Comparison of ENCODE assay signal across 11 cellular contexts in the genomic region with DNA sequence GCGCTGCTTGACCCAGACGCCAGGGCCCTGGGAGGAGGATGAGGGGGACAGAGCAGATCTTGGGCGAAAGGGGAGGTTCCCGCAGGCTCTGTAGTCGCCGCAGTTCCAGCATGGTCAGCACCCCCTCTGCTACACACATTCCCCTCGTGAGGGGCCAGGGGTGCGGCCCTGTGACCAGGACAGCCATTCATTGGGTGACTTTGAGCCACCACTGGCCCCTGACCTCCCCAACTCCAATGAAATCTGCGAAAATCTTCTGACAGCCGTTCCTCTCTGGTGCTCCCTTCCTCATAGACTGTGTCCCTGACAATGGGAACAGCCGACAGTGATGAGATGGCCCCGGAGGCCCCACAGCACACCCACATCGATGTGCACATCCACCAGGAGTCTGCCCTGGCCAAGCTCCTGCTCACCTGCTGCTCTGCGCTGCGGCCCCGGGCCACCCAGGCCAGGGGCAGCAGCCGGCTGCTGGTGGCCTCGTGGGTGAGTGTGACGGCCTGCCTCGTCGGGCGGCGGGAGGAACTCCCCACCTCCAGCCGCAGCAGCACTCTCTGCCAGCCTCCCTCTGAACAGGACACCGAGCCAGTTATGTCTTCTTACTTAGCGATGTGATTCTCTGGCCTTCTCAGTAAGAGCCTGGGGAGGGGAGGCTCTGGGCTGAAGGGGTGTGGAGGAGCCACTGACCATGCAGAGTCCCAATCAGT. TPM values are rescaled to one million over a fixed set of nuclear protein-coding genes. Genes with fewer than 3 reads are reported as not detected.
DNase-seq lines count a peak whose midpoint lies in the region; ATAC-seq, FAIRE-seq and TF ChIP-seq lines count a peak whose summit lies in the region.
"Had no signal": no experiment of that assay in that cellular context is flagged by ENCODE, and none has a peak within 500 bp of the region (broad histone marks: within the 10 kb centered on the region; RNA-seq: fewer than 3 reads in every experiment).

No MANE protein-coding gene starts in this region.

- no peak for ATAC-seq in T-cell (replicated peaks in 1 of 4)
- ATAC-seq in right cardiac atrium, result peak; percentile 9 to 38
- ATAC-seq in pancreas, result peak in 2 of 4 donors; percentile 8 to 14
- ATAC-seq in GM19324 (IDR thresholded peaks at IDR 0.05; ENCODE audit: low FRiP score, unreplicated experiment), result no peak
- ATAC-seq in HG02938 (IDR thresholded peaks at IDR 0.05; ENCODE audit: unreplicated experiment), result no peak
- ATAC-seq in GM18868 (IDR thresholded peaks at IDR 0.05; ENCODE audit: unreplicated experiment), result no peak

- peaks cover 28% of the 10 kb centered on the region for H3K27me3 ChIP-seq in CD8-positive, alpha-beta memory T cell (ENCODE audit: insufficient read depth, low read length, poor library complexity, severe bottlenecking)
- H3K27me3 ChIP-seq in right cardiac atrium (ENCODE audit: control insufficient read depth, insufficient read depth) (no peaks in the 10 kb centered on the region), pancreas (no peaks in the 10 kb centered on the region)

- H3K36me3 Mint-ChIP-seq in CD8-positive, alpha-beta memory T cell, result peaks cover 0 to 22% (median 0%) of the 10 kb centered on the region in 3 donors
- H3K36me3 Mint-ChIP-seq in T-cell, result no peaks in the 10 kb centered on the region

- no peak for TF ChIP-seq CTCF in pancreas (IDR thresholded peaks at IDR 0.05)

- H3K36me3 ChIP-seq in CD8-positive, alpha-beta memory T cell (ENCODE audit: insufficient read depth, low read length), result no peaks in the 10 kb centered on the region
- H3K36me3 ChIP-seq in pancreas, result no peaks in the 10 kb centered on the region

- peaks cover 0 to 23% (median 10%) of the 10 kb centered on the region in 3 donors for H3K4me1 Mint-ChIP-seq in CD8-positive, alpha-beta memory T cell
- H3K4me1 Mint-ChIP-seq in T-cell, result peaks cover 8 to 15% (median 13%) of the 10 kb centered on the region in 3 donors

- H3K27me3 Mint-ChIP-seq in CD8-positive, alpha-beta memory T cell, result peaks cover 51 to 77% of the 10 kb centered on the region in 2 donors
- peaks cover 38 to 60% of the 10 kb centered on the region in 2 donors for H3K27me3 Mint-ChIP-seq in T-cell

- peak overlapping the region in 6 of 7 donors; percentile 50 to 88 (median 70) for H3K4me3 Mint-ChIP-seq in CD8-positive, alpha-beta memory T cell
- H3K4me3 Mint-ChIP-seq in T-cell, result peak overlapping the region; percentile 57 to 77 (median 65)

- FAIRE-seq in pancreas (lab: Jason Lieb, UNC), result no peak

- H3K27ac Mint-ChIP-seq in CD8-positive, alpha-beta memory T cell, result no peak overlapping the region
- no peak overlapping the region for H3K27ac Mint-ChIP-seq in T-cell
- H3K27ac Mint-ChIP-seq: activated naive CD4-positive, alpha-beta T cell treated with anti-CD3 and anti-CD28 coated beads, Interleukin-2, amount 50 U/mL, for 72 hours had no signal

- H3K27ac ChIP-seq in CD8-positive, alpha-beta memory T cell (ENCODE audit: low read depth, low read length), result no peak overlapping the region
- H3K27ac ChIP-seq in right cardiac atrium (ENCODE audit: low read length) (no peak overlapping the region), pancreas (no peak overlapping the region)

- CTCF ChIA-PET in CD8-positive, alpha-beta memory T cell (lab: Charles Lee), result no interaction called here
- CTCF ChIA-PET in T-cell (lab: Charles Lee), result no interaction called here

- DNase-seq in CD8-positive, alpha-beta memory T cell, result no peak
- DNase-seq in T-cell (no peak), right cardiac atrium (peak in 1 of 3 donors; percentile 52), pancreas (no peak), AG20443 (ENCODE audit: low spot score) (no peak)
- DNase-seq: NCI-H1436 treated with DMSO at 0.1 percent for 48 hours had no signal

- H3K9me3 Mint-ChIP-seq in CD8-positive, alpha-beta memory T cell, result peaks cover 7 to 17% (median 13%) of the 10 kb centered on the region in 5 donors
- H3K9me3 Mint-ChIP-seq in T-cell, result peaks cover under 1 to 12% (median 11%) of the 10 kb centered on the region in 3 donors

- no peak overlapping the region for H3K4me3 ChIP-seq in CD8-positive, alpha-beta memory T cell (ENCODE audit: low read length)
- H3K4me3 ChIP-seq in right cardiac atrium (ENCODE audit: low read length) (peak overlapping the region; percentile 68), pancreas (peak overlapping the region in 3 of 4 donors; percentile 44 to 64 (median 60))

- peaks cover 6% of the 10 kb centered on the region for H3K9me3 ChIP-seq in CD8-positive, alpha-beta memory T cell (ENCODE audit: low read length)
- H3K9me3 ChIP-seq in right cardiac atrium (ENCODE audit: control insufficient read depth, low read length) (no peaks in the 10 kb centered on the region), pancreas (peaks cover 0 to 2% (median 0%) of the 10 kb centered on the region in 4 donors)

- intact Hi-C loops in right cardiac atrium (cut with DNase I), result no loop called here
- intact Hi-C loops in pancreas (cut with DNase I), result no loop called here

- POLR2A ChIA-PET in CD8-positive, alpha-beta memory T cell (lab: Charles Lee), result interaction anchor here (0.5 kb wide), 1 partner anchor 818 kb away, joined by 5 read pairs; no protein-coding TSS in a partner anchor
- POLR2A ChIA-PET in T-cell (lab: Charles Lee), result no interaction called here

- H3K4me1 ChIP-seq in CD8-positive, alpha-beta memory T cell (ENCODE audit: insufficient read depth, low read length), result no peaks in the 10 kb centered on the region
- H3K4me1 ChIP-seq in right cardiac atrium (ENCODE audit: control insufficient read depth, insufficient read depth, low read length) (no peaks in the 10 kb centered on the region), pancreas (peaks cover 0 to 4% (median 0%) of the 10 kb centered on the region in 3 donors)

- WGBS in right cardiac atrium, result 45% methylated on average over 26 of the region's 26 CpGs
- WGBS in pancreas, 2 donors, result 48 to 51% methylated on average over 23 to 26 of the region's 26 CpGs

RNA-seq across cellular contexts. Expression of gene TMEM176A, which starts 0.8 kb away (rescaled TPM):
- total RNA-seq in CD8-positive, alpha-beta memory T cell, result under 1 TPM in 1 of 2 experiments, not detected in 1; 0.26 TPM
- polyA plus RNA-seq in CD8-positive, alpha-beta memory T cell, result not detected
- total RNA-seq in T-cell, result under 1 TPM in 3 of 5 donors, not detected in 2; 0.43 to 0.79 (median 0.73) TPM
- 100 to 1,000 TPM in 2 of 4 donors, 10 to 100 TPM in 2; 50.8 to 167 (median 126) TPM for total RNA-seq in right cardiac atrium
- polyA plus RNA-seq in right cardiac atrium, result 51.6 TPM
- total RNA-seq in pancreas, result 10 to 100 TPM; 13.8 to 27.7 (median 17.7) TPM
- 10 to 100 TPM; 17.4 to 66.9 TPM for polyA plus RNA-seq in pancreas
- total RNA-seq: activated naive CD4-positive, alpha-beta T cell treated with anti-CD3 and anti-CD28 coated beads, Interleukin-2, amount 50 U/mL, for 72 hours; glomerular endothelial cell had no signal

RNA-seq across cellular contexts. Expression of gene TMEM176B, which starts 1.2 kb away (rescaled TPM):
- under 1 TPM; 0.20 to 0.27 TPM for total RNA-seq in CD8-positive, alpha-beta memory T cell
- not detected for polyA plus RNA-seq in CD8-positive, alpha-beta memory T cell
- total RNA-seq in T-cell (under 1 TPM in 4 of 5 donors, not detected in 1; 0.30 to 0.92 (median 0.63) TPM), right cardiac atrium (100 to 1,000 TPM; 101 to 344 (median 237) TPM), pancreas (10 to 100 TPM; 20.9 to 41.2 (median 30.5) TPM)
- polyA plus RNA-seq in right cardiac atrium (114 TPM), pancreas (10 to 100 TPM; 16.4 to 83.9 TPM)
- total RNA-seq: activated naive CD4-positive, alpha-beta T cell treated with anti-CD3 and anti-CD28 coated beads, Interleukin-2, amount 50 U/mL, for 72 hours; glomerular endothelial cell had no signal

RNA-seq across cellular contexts. Expression of gene AOC1, which starts 50.9 kb away (rescaled TPM):
- total RNA-seq in CD8-positive, alpha-beta memory T cell, result not detected
- polyA plus RNA-seq in CD8-positive, alpha-beta memory T cell, result not detected
- total RNA-seq in T-cell (under 1 TPM in 2 of 5 donors, not detected in 3; 0.15 to 0.28 TPM), right cardiac atrium (under 1 TPM in 2 of 4 donors, not detected in 2; 0.17 to 0.40 TPM), pancreas (1 to 10 TPM in 1 of 6 donors, under 1 TPM in 5; 0.12 to 7.1 (median 0.46) TPM)
- polyA plus RNA-seq in right cardiac atrium (not detected), pancreas (under 1 TPM; 0.21 to 0.30 TPM)
- total RNA-seq: activated naive CD4-positive, alpha-beta T cell treated with anti-CD3 and anti-CD28 coated beads, Interleukin-2, amount 50 U/mL, for 72 hours; glomerular endothelial cell had no signal

Comparison
In these comparisons a context has a peak if more than half of its experiments do, and no peak if none do; other contexts are left out.
1. ATAC-seq: peak in right cardiac atrium (2 of 2); none in T-cell (0 of 4), GM19324 (single experiment), HG02938 (single experiment) and GM18868 (single experiment).
2. RNA of gene TMEM176A, which starts 0.8 kb away (total RNA-seq): 50.8 to 167 TPM in right cardiac atrium and 13.8 to 27.7 TPM in pancreas; 0.43 to 0.79 TPM in T-cell and 0.26 TPM in CD8-positive, alpha-beta memory T cell; every median in the first group is over 4 times any median in the second.
3. RNA of gene TMEM176B, which starts 1.2 kb away (total RNA-seq): 101 to 344 TPM in right cardiac atrium and 20.9 to 41.2 TPM in pancreas; 0.30 to 0.92 TPM in T-cell and 0.20 to 0.27 TPM in CD8-positive, alpha-beta memory T cell; every median in the first group is over 10 times any median in the second.